In genomic region chr14:23988229-23988609, GRCh38 we compare ENCODE assay signal across 7 cellular contexts. TPM values are rescaled to one million over a fixed set of nuclear protein-coding genes. Genes with fewer than 3 reads are reported as not detected.
DNase-seq lines count a peak whose midpoint lies in the region; ATAC-seq and TF ChIP-seq lines count a peak whose summit lies in the region.
"Not testable (repeated sequence)": the region's sequence is repeated elsewhere in the genome, so short reads cannot be mapped to it uniquely, and the experiment has no call there.

No MANE protein-coding gene starts in this region.

- not testable (repeated sequence) for H3K27me3 Mint-ChIP-seq in activated CD4-positive, alpha-beta memory T cell treated with anti-CD3 and anti-CD28 coated beads, Interleukin-2, amount 10 ng/mL, durations not matched to agents 7 days and 5 days; effector memory CD8-positive, alpha-beta T cell

- H3K4me1 Mint-ChIP-seq in activated CD4-positive, alpha-beta memory T cell treated with anti-CD3 and anti-CD28 coated beads, Interleukin-2, amount 10 ng/mL, durations not matched to agents 7 days and 5 days = peaks cover 27% of the 10 kb centered on the region
- peaks cover 17 to 19% of the 10 kb centered on the region in 2 donors for H3K4me1 Mint-ChIP-seq in effector memory CD8-positive, alpha-beta T cell (ENCODE audit: low read depth in 2 of 2)

- H3K79me1 ChIP-seq in IMR-90 (ENCODE audit: low read depth in 1 of 2, low read length in 2 of 2) = not testable (repeated sequence)

- H3K4me3 Mint-ChIP-seq in activated CD4-positive, alpha-beta memory T cell treated with anti-CD3 and anti-CD28 coated beads, Interleukin-2, amount 10 ng/mL, durations not matched to agents 7 days and 5 days = peak overlapping the region; percentile 85
- H3K4me3 Mint-ChIP-seq in effector memory CD8-positive, alpha-beta T cell = peak overlapping the region; percentile 82 to 91

- not testable (repeated sequence) for H2BK20ac ChIP-seq in IMR-90 (ENCODE audit: low read depth, low read length)

- BruUV-seq in IMR-90 (replicated peaks; lab: Mats Ljungman, UMichigan) = not testable (repeated sequence)

- not testable (repeated sequence) for H3K4me3 ChIP-seq in IMR-90 (ENCODE audit: insufficient read depth, low read depth, low read length)
- H3K4me3 ChIP-seq in right lobe of liver (peak overlapping the region; percentile 50 to 59 (median 57)), sigmoid colon (peak overlapping the region in 3 of 4 donors; percentile 17 to 49 (median 23))

- H3K23ac ChIP-seq in IMR-90 (ENCODE audit: low read depth, low read length) = not testable (repeated sequence)

- H3K9me3 ChIP-seq in IMR-90 (ENCODE audit: control insufficient read depth, insufficient read depth, low read length); right lobe of liver; sigmoid colon: not testable (repeated sequence)

- not testable (repeated sequence) for TF ChIP-seq CTCF in IMR-90 (conservative IDR thresholded peaks at IDR 0.05; ENCODE audit: low read depth, low read length); right lobe of liver (IDR thresholded peaks at IDR 0.05); sigmoid colon (IDR thresholded peaks at IDR 0.05)

- H4K91ac ChIP-seq in IMR-90 (ENCODE audit: insufficient read depth, low read depth, low read length) = not testable (repeated sequence)

- not testable (repeated sequence) for H3K9me3 Mint-ChIP-seq in activated CD4-positive, alpha-beta memory T cell treated with anti-CD3 and anti-CD28 coated beads, Interleukin-2, amount 10 ng/mL, durations not matched to agents 7 days and 5 days; effector memory CD8-positive, alpha-beta T cell

- H3K9ac ChIP-seq in IMR-90 (ENCODE audit: low read depth, low read length) = not testable (repeated sequence)

- not testable (repeated sequence) for H2BK5ac ChIP-seq in IMR-90 (ENCODE audit: low read depth, low read length, poor library complexity, severe bottlenecking)

- peak overlapping the region in 1 of 2 experiments; percentile 86; a peak in 2 of 4 replicates for H4K8ac ChIP-seq in IMR-90 (ENCODE audit: low read depth in 2 of 2, low read length in 2 of 2)

- not testable (repeated sequence) for H2AK9ac ChIP-seq in IMR-90 (replicated peaks; ENCODE audit: low read depth, low read length, poor library complexity)

- H3K27me3 ChIP-seq in IMR-90 (ENCODE audit: control insufficient read depth, insufficient read depth, low read length); right lobe of liver; sigmoid colon: not testable (repeated sequence)

- not testable (repeated sequence) for H3K9me1 ChIP-seq in IMR-90 (ENCODE audit: insufficient read depth, low read length)

- not testable (repeated sequence) for H3K36me3 ChIP-seq in IMR-90 (ENCODE audit: control insufficient read depth, insufficient read depth, low read length); right lobe of liver; sigmoid colon

- not testable (repeated sequence) for H3K27ac ChIP-seq in IMR-90 (ENCODE audit: insufficient read depth, low read length); right lobe of liver
- H3K27ac ChIP-seq in sigmoid colon = peak overlapping the region in 3 of 4 donors; percentile 57 to 70 (median 65)

- not testable (repeated sequence) for H3K18ac ChIP-seq in IMR-90 (ENCODE audit: low read depth, low read length)

- H3K4me1 ChIP-seq in IMR-90 (ENCODE audit: control insufficient read depth, insufficient read depth, low read length); right lobe of liver: not testable (repeated sequence)
- H3K4me1 ChIP-seq in sigmoid colon = peaks cover 0 to 15% (median 4%) of the 10 kb centered on the region in 4 donors

- not testable (repeated sequence) for DNase-seq in IMR-90; activated CD4-positive, alpha-beta memory T cell treated with anti-CD3 and anti-CD28 coated beads, Interleukin-2, amount 10 ng/mL, durations not matched to agents 7 days and 5 days; effector memory CD8-positive, alpha-beta T cell; right lobe of liver; sigmoid colon

- POLR2A ChIA-PET in IMR-90 (lab: Charles Lee; ENCODE audit: unreplicated experiment) = not testable (repeated sequence)
- POLR2A ChIA-PET in activated CD4-positive, alpha-beta memory T cell treated with anti-CD3 and anti-CD28 coated beads, Interleukin-2, amount 10 ng/mL, durations not matched to agents 7 days and 5 days (lab: Charles Lee) = interaction anchor here (1.4 to 1.8 kb wide), 4 partner anchors 65 to 173 kb away, joined by 4 to 8 read pairs (median 6); partner anchors contain the start of genes EMC9 and IRF9

- peak overlapping the region; percentile 7; the same call in 1 of the 2 replicates for H3K4me2 ChIP-seq in IMR-90 (ENCODE audit: low read depth, low read length)

- not testable (repeated sequence) for H4K5ac ChIP-seq in IMR-90 (ENCODE audit: low read depth, low read length)

- not testable (repeated sequence) for H4K20me1 ChIP-seq in IMR-90 (ENCODE audit: insufficient read depth, low read length)

- not testable (repeated sequence) for H3K4ac ChIP-seq in IMR-90 (ENCODE audit: low read depth, low read length)

- H2BK120ac ChIP-seq in IMR-90 (ENCODE audit: low read depth, low read length) = not testable (repeated sequence)

- not testable (repeated sequence) for H3K56ac ChIP-seq in IMR-90 (ENCODE audit: extremely low read depth, insufficient read depth, low read length)

- not testable (repeated sequence) for TF ChIP-seq EP300 in sigmoid colon (IDR thresholded peaks at IDR 0.05)

- not testable (repeated sequence) for TF ChIP-seq POLR2A in IMR-90 (IDR thresholded peaks at IDR 0.05; ENCODE audit: low read depth, low read length); right lobe of liver (IDR thresholded peaks at IDR 0.05); sigmoid colon (IDR thresholded peaks at IDR 0.05)

- H2BK15ac ChIP-seq in IMR-90 (ENCODE audit: low read depth, low read length) = not testable (repeated sequence)

- ATAC-seq in GM19328 (IDR thresholded peaks at IDR 0.05; ENCODE audit: unreplicated experiment) (peak; percentile 25), HG02798 (IDR thresholded peaks at IDR 0.05; ENCODE audit: poor library complexity, unreplicated experiment) (peak; percentile 8), IMR-90 (ENCODE audit: low read depth) (peak; percentile 12), right lobe of liver (peak; percentile 1 to 18 (median 6))
- peak; percentile 9 for ATAC-seq in effector memory CD8-positive, alpha-beta T cell (replicated peaks)

- intact Hi-C loops in IMR-90 (cut with micrococcal nuclease) = loop anchor here (5.0 to 10.0 kb wide), 2 partner anchors 44 to 307 kb away; partner anchors contain the start of genes DHRS1 and NOP9
- intact Hi-C loops in right lobe of liver (cut with DNase I) = not testable (repeated sequence)
- intact Hi-C loops in sigmoid colon (cut with DNase I) = loop anchor here (5.0 to 10.0 kb wide), 2 partner anchors 49 to 107 kb away; partner anchors contain the start of gene PCK2

- not testable (repeated sequence) for H3K36me3 Mint-ChIP-seq in activated CD4-positive, alpha-beta memory T cell treated with anti-CD3 and anti-CD28 coated beads, Interleukin-2, amount 10 ng/mL, durations not matched to agents 7 days and 5 days (ENCODE audit: low read depth); effector memory CD8-positive, alpha-beta T cell (ENCODE audit: insufficient read depth)

- dilution Hi-C loops in IMR-90 (cut with HindIII; ENCODE audit: low sequenced_read_pairs, unreplicated experiment) = not testable (repeated sequence)

- in situ Hi-C loops in IMR-90 (cut with MboI; ENCODE audit: low sequenced_read_pairs) = loop anchor here (10.0 kb wide), 1 partner anchor 47 kb away; no protein-coding TSS in a partner anchor

- peak overlapping the region; percentile 39; the same call in 1 of the 2 replicates for H2AK5ac ChIP-seq in IMR-90 (ENCODE audit: low read depth, low read length)

- CTCF ChIA-PET in IMR-90 (lab: Yijun Ruan, JAX) = not testable (repeated sequence)
- CTCF ChIA-PET in activated CD4-positive, alpha-beta memory T cell treated with anti-CD3 and anti-CD28 coated beads, Interleukin-2, amount 10 ng/mL, durations not matched to agents 7 days and 5 days (lab: Charles Lee) = interaction anchor here (0.9 to 1.7 kb wide), 2 partner anchors 70 to 104 kb away, joined by 3 to 4 read pairs; no protein-coding TSS in a partner anchor

- H3K14ac ChIP-seq in IMR-90 (replicated peaks; ENCODE audit: low read depth, low read length) = not testable (repeated sequence)

- WGBS in IMR-90 (ENCODE audit: extremely low coverage in 2 of 2, insufficient read length in 1 of 2), 2 experiments = no CpG with 5 or more reads among the region's 6 CpGs
- 80% methylated on average over 1 of the region's 6 CpGs for WGBS in right lobe of liver (ENCODE audit: insufficient coverage, low coverage, low lambda C conversion rate, missing lambda C conversion rate)
- 47 to 68% methylated on average over 6 of the region's 6 CpGs for WGBS in sigmoid colon, 2 donors

- H3K27ac Mint-ChIP-seq in activated CD4-positive, alpha-beta memory T cell treated with anti-CD3 and anti-CD28 coated beads, Interleukin-2, amount 10 ng/mL, durations not matched to agents 7 days and 5 days = peak overlapping the region; percentile 40
- H3K27ac Mint-ChIP-seq in effector memory CD8-positive, alpha-beta T cell = peak overlapping the region in 1 of 2 donors; percentile 95

- peak overlapping the region; percentile 79 for H2AFZ ChIP-seq in IMR-90 (replicated peaks; ENCODE audit: low read length, poor library complexity)

- TF ChIP-seq RAD21 in IMR-90 (IDR thresholded peaks at IDR 0.05; ENCODE audit: low read length) = not testable (repeated sequence)

RNA-seq across cellular contexts. Expression of gene DHRS4L2, which starts 0.5 kb away (rescaled TPM):
- total RNA-seq in IMR-90 (2012; rRNA removed) = 11.1 and 12.5 TPM in 2 replicates
- 17.3 and 19.6 TPM in 2 replicates for polyA plus RNA-seq in IMR-90 (2012; rRNA removed)
- polyA plus RNA-seq in IMR-90 (2012; cell fraction: cytosol; rRNA removed) = 12.7 and 16.3 TPM in 2 replicates
- 7.9 and 8.3 TPM in 2 replicates for polyA plus RNA-seq in IMR-90 (2012; cell fraction: nucleus; rRNA removed; ENCODE audit: low replicate concordance)
- 10 to 100 TPM; 18.3 to 20.2 TPM for total RNA-seq in activated CD4-positive, alpha-beta memory T cell treated with anti-CD3 and anti-CD28 coated beads, Interleukin-2, amount 10 ng/mL, durations not matched to agents 7 days and 5 days
- 10 to 100 TPM; 17.7 to 53.6 (median 32.3) TPM for total RNA-seq in right lobe of liver
- 10 to 100 TPM in 3 of 4 donors, 1 to 10 TPM in 1; 8.0 to 20.0 (median 17.6) TPM for total RNA-seq in sigmoid colon
- 10 to 100 TPM; 57.1 to 62.7 (median 57.6) TPM for polyA plus RNA-seq in sigmoid colon

RNA-seq across cellular contexts. Expression of gene DHRS4, which starts 34.6 kb away (rescaled TPM):
- total RNA-seq in IMR-90 (2012; rRNA removed) (43.2 and 48.9 TPM in 2 replicates), right lobe of liver (10 to 100 TPM; 30.5 to 82.5 (median 45.1) TPM), sigmoid colon (10 to 100 TPM; 23.8 to 52.4 (median 37.8) TPM)
- polyA plus RNA-seq in IMR-90 (2012; rRNA removed) (48.6 and 51.8 TPM in 2 replicates), sigmoid colon (10 to 100 TPM; 71.1 to 87.1 (median 74.0) TPM)
- polyA plus RNA-seq in IMR-90 (2012; cell fraction: cytosol; rRNA removed) = 61.0 and 67.2 TPM in 2 replicates
- 22.3 and 28.2 TPM in 2 replicates for polyA plus RNA-seq in IMR-90 (2012; cell fraction: nucleus; rRNA removed; ENCODE audit: low replicate concordance)
- total RNA-seq in activated CD4-positive, alpha-beta memory T cell treated with anti-CD3 and anti-CD28 coated beads, Interleukin-2, amount 10 ng/mL, durations not matched to agents 7 days and 5 days = 10 to 100 TPM; 17.6 to 19.0 TPM
